In genomic region chr2:199216253-199216652, GRCh38 we compare ENCODE assay signal across 18 cellular contexts.
DNase-seq lines count a peak whose midpoint lies in the region; ATAC-seq and TF ChIP-seq lines count a peak whose summit lies in the region.
"Had no signal": no experiment of that assay in that cellular context is flagged by ENCODE, and none has a peak within 500 bp of the region (broad histone marks: within the 10 kb centered on the region; RNA-seq: fewer than 3 reads in every experiment).

No MANE protein-coding gene starts in this region.

- H4K20me1 ChIP-seq in PC-3 (ENCODE audit: low read length) = no peaks in the 10 kb centered on the region

- CTCF ChIA-PET in WTC11 (lab: Charles Lee) = no interaction called here
- CTCF ChIA-PET in PC-3 (lab: Charles Lee) = no interaction called here

- H3K4me1 ChIP-seq in PC-3 (ENCODE audit: insufficient read depth, low read length) = no peaks in the 10 kb centered on the region
- H3K4me1 ChIP-seq: adrenal gland, gastroesophageal sphincter, spleen, vagina had no signal

- H3K27ac ChIP-seq in PC-3 (ENCODE audit: low read length) = no peak overlapping the region
- H3K27ac ChIP-seq: adrenal gland, gastroesophageal sphincter, spleen, vagina had no signal

- H3K27me3 ChIP-seq in PC-3 (ENCODE audit: low read length) = no peaks in the 10 kb centered on the region
- H3K27me3 ChIP-seq: adrenal gland, gastroesophageal sphincter, spleen, vagina had no signal

- no peak for DNase-seq in WTC11 (ENCODE audit: low spot score)
- DNase-seq in SHP77 treated with DMSO at 0.1 percent for 48 hours (lab: John Stamatoyannopoulos, UW) = no peak
- no peak for DNase-seq in effector CD8-positive, alpha-beta T cell (lab: John Stamatoyannopoulos, UW)
- no peak for DNase-seq in PC-3
- DNase-seq: activated CD8-positive, alpha-beta memory T cell treated with anti-CD3 and anti-CD28 coated beads, Interleukin-2, amount 10 ng/mL, durations not matched to agents 7 days and 5 days; activated effector memory CD4-positive, alpha-beta T cell treated with anti-CD3 and anti-CD28 coated beads, Interleukin-2, amount 50 U/mL, for 16 hours; adrenal gland; left cardiac atrium; NCI-H1694 treated with DMSO at 0.1 percent for 48 hours; spleen; substantia nigra; T1000 had no signal

- H3K27me3 Mint-ChIP-seq in WTC11 (ENCODE audit: low read depth) = no peaks in the 10 kb centered on the region
- H3K27me3 Mint-ChIP-seq: activated CD8-positive, alpha-beta memory T cell treated with anti-CD3 and anti-CD28 coated beads, Interleukin-2, amount 10 ng/mL, durations not matched to agents 7 days and 5 days had no signal

- no peak overlapping the region for H3K4me2 ChIP-seq in PC-3 (ENCODE audit: low read length)

- no peak overlapping the region for H3K4me3 Mint-ChIP-seq in WTC11
- H3K4me3 Mint-ChIP-seq: activated CD8-positive, alpha-beta memory T cell treated with anti-CD3 and anti-CD28 coated beads, Interleukin-2, amount 10 ng/mL, durations not matched to agents 7 days and 5 days had no signal

- TF ChIP-seq CTCF in WTC11 (IDR thresholded peaks at IDR 0.05) (no peak), PC-3 (conservative IDR thresholded peaks at IDR 0.05; ENCODE audit: low read depth, low read length) (no peak)

- peaks cover 32% of the 10 kb centered on the region for H3K9me3 Mint-ChIP-seq in WTC11

- H3K9me3 ChIP-seq in PC-3 (ENCODE audit: low read length) = peaks cover 8% of the 10 kb centered on the region; the same call in 1 of the 2 replicates
- H3K9me3 ChIP-seq: adrenal gland, vagina had no signal

- H3K36me3 ChIP-seq in PC-3 (ENCODE audit: low read depth, low read length) = no peaks in the 10 kb centered on the region
- H3K36me3 ChIP-seq: adrenal gland, gastroesophageal sphincter, spleen, vagina had no signal

- no peaks in the 10 kb centered on the region for H3F3A ChIP-seq in PC-3 (ENCODE audit: low read length, unreplicated experiment)

- H3K79me2 ChIP-seq in PC-3 (ENCODE audit: low read length) = no peaks in the 10 kb centered on the region

- peaks cover 14% of the 10 kb centered on the region; the same call in 1 of the 2 replicates for H3K36me3 Mint-ChIP-seq in WTC11
- H3K36me3 Mint-ChIP-seq: activated CD8-positive, alpha-beta memory T cell treated with anti-CD3 and anti-CD28 coated beads, Interleukin-2, amount 10 ng/mL, durations not matched to agents 7 days and 5 days had no signal

- POLR2A ChIA-PET in WTC11 (lab: Charles Lee) (no interaction called here), PC-3 (lab: Charles Lee; ENCODE audit: unreplicated experiment) (no interaction called here)

- no peaks in the 10 kb centered on the region for H3K9me2 ChIP-seq in PC-3 (replicated peaks; ENCODE audit: low read length)

- ATAC-seq in GM18873 (IDR thresholded peaks at IDR 0.05; ENCODE audit: low FRiP score, unreplicated experiment) (peak; percentile 75), GM21786 (IDR thresholded peaks at IDR 0.05; ENCODE audit: unreplicated experiment) (peak; percentile 79), HG03342 (IDR thresholded peaks at IDR 0.05; ENCODE audit: unreplicated experiment) (peak; percentile 95), WTC11 (no peak), PC-3 (no peak)
- ATAC-seq: activated CD8-positive, alpha-beta memory T cell treated with anti-CD3 and anti-CD28 coated beads, Interleukin-2, amount 10 ng/mL, durations not matched to agents 7 days and 5 days; gastroesophageal sphincter; left cardiac atrium; SK-N-SH treated with all-trans-retinoic acid at 6 μM for 48 hours had no signal

- no peaks in the 10 kb centered on the region for H3K4me1 Mint-ChIP-seq in WTC11
- H3K4me1 Mint-ChIP-seq: activated CD8-positive, alpha-beta memory T cell treated with anti-CD3 and anti-CD28 coated beads, Interleukin-2, amount 10 ng/mL, durations not matched to agents 7 days and 5 days had no signal

- no TSS peak for BruUV-seq in PC-3 (replicated peaks; lab: Mats Ljungman, UMichigan)

- peak overlapping the region; percentile 4; the same call in 1 of the 2 replicates for H3K27ac Mint-ChIP-seq in WTC11
- H3K27ac Mint-ChIP-seq: activated CD8-positive, alpha-beta memory T cell treated with anti-CD3 and anti-CD28 coated beads, Interleukin-2, amount 10 ng/mL, durations not matched to agents 7 days and 5 days had no signal

- no peak overlapping the region for H2AFZ ChIP-seq in PC-3 (ENCODE audit: low read length)

- intact Hi-C loops in PC-3 (cut with micrococcal nuclease) = no loop called here

- no peak overlapping the region for H3K9ac ChIP-seq in PC-3 (ENCODE audit: low read length)

- no peak overlapping the region for H3K4me3 ChIP-seq in PC-3 (ENCODE audit: low read length)
- H3K4me3 ChIP-seq: adrenal gland, gastroesophageal sphincter, spleen, vagina had no signal

TF ChIP-seq in WTC11, 78 proteins besides CTCF, POLR2A, EP300 and RAD21 (continues in another document):
- TF ChIP-seq ZNF263 (CRISPR knock-in tag; IDR thresholded peaks at IDR 0.05; ENCODE audit: low read depth) (no peak), JUN (CRISPR knock-in tag; IDR thresholded peaks at IDR 0.05) (no peak), SMAD4 (CRISPR knock-in tag; IDR thresholded peaks at IDR 0.05) (no peak), ZNF317 (CRISPR knock-in tag; IDR thresholded peaks at IDR 0.05; ENCODE audit: borderline replicate concordance, low read depth) (no peak), GTF2I (CRISPR knock-in tag; conservative IDR thresholded peaks at IDR 0.05) (no peak), CREB1 (CRISPR knock-in tag; IDR thresholded peaks at IDR 0.05) (no peak), AR (CRISPR knock-in tag; IDR thresholded peaks at IDR 0.05) (no peak), ZNF512 (CRISPR knock-in tag; IDR thresholded peaks at IDR 0.05; ENCODE audit: borderline replicate concordance) (no peak), ERG (CRISPR knock-in tag; IDR thresholded peaks at IDR 0.05) (no peak), ZNF396 (CRISPR knock-in tag; IDR thresholded peaks at IDR 0.05; ENCODE audit: borderline replicate concordance) (no peak), ATF3 (CRISPR knock-in tag; conservative IDR thresholded peaks at IDR 0.05) (no peak), CBFB (CRISPR knock-in tag; IDR thresholded peaks at IDR 0.05; ENCODE audit: low read depth) (no peak)
- TF ChIP-seq, protein P1, sequence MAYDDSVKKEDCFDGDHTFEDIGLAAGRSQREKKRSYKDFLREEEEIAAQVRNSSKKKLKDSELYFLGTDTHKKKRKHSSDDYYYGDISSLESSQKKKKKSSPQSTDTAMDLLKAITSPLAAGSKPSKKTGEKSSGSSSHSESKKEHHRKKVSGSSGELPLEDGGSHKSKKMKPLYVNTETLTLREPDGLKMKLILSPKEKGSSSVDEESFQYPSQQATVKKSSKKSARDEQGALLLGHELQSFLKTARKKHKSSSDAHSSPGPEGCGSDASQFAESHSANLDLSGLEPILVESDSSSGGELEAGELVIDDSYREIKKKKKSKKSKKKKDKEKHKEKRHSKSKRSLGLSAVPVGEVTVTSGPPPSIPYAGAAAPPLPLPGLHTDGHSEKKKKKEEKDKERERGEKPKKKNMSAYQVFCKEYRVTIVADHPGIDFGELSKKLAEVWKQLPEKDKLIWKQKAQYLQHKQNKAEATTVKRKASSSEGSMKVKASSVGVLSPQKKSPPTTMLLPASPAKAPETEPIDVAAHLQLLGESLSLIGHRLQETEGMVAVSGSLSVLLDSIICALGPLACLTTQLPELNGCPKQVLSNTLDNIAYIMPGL (CRISPR knock-in tag; IDR thresholded peaks at IDR 0.05) = no peak

Comparison
In these comparisons a context has a peak if more than half of its experiments do, and no peak if none do; other contexts are left out.
1. ATAC-seq: peak in GM18873 (single experiment), GM21786 (single experiment) and HG03342 (single experiment); none in WTC11 (single experiment) and PC-3 (single experiment).